17 cellular contexts compared by ENCODE assay signal in genomic region chr2:158745866-158746382, GRCh38. TPM values are rescaled to one million over a fixed set of nuclear protein-coding genes. Genes with fewer than 3 reads are reported as not detected.
DNase-seq lines count a peak whose midpoint lies in the region; ATAC-seq and TF ChIP-seq lines count a peak whose summit lies in the region.
"Had no signal": no experiment of that assay in that cellular context is flagged by ENCODE, and none has a peak within 500 bp of the region (broad histone marks: within the 10 kb centered on the region; RNA-seq: fewer than 3 reads in every experiment).

No MANE protein-coding gene starts in this region.

- H3K27me3 ChIP-seq in neuron (ENCODE audit: insufficient read depth, low read length) = no peaks in the 10 kb centered on the region

- no peak overlapping the region for H3K4me3 Mint-ChIP-seq in chondrocyte (ENCODE audit: unreplicated experiment)
- H3K4me3 Mint-ChIP-seq in T-helper 2 cell treated with Interferon-gamma antibody and Interleukin-4, amounts not matched to agents 5 μg/mL and 100 μg/mL, for 36 hours = no peak overlapping the region
- H3K4me3 Mint-ChIP-seq: CD8-positive, alpha-beta memory T cell; naive thymus-derived CD8-positive, alpha-beta T cell; stimulated activated naive CD8-positive, alpha-beta T cell treated with anti-CD3 and anti-CD28 coated beads, Interleukin-15, Interleukin-2, amounts not matched to agents 100 ng/mL and 50 ng/mL, for 24 hours had no signal

- TF ChIP-seq CTCF in LNCAP (IDR thresholded peaks at IDR 0.05) (peak; percentile 13; the same call in 1 of the 2 replicates), chondrocyte (IDR thresholded peaks at IDR 0.05) (peak; percentile 64)

- no peaks in the 10 kb centered on the region for H3K36me3 ChIP-seq in neuron (ENCODE audit: insufficient read depth, low read length)
- H3K36me3 ChIP-seq: gastroesophageal sphincter had no signal

- no peaks in the 10 kb centered on the region for H3K36me3 Mint-ChIP-seq in chondrocyte (ENCODE audit: low read depth)
- no peaks in the 10 kb centered on the region for H3K36me3 Mint-ChIP-seq in T-helper 2 cell treated with Interferon-gamma antibody and Interleukin-4, amounts not matched to agents 5 μg/mL and 100 μg/mL, for 36 hours (ENCODE audit: low read depth)
- H3K36me3 Mint-ChIP-seq: CD8-positive, alpha-beta memory T cell; naive thymus-derived CD8-positive, alpha-beta T cell had no signal

- H3K4me1 Mint-ChIP-seq in chondrocyte (ENCODE audit: low read depth) = peaks cover 14% of the 10 kb centered on the region
- no peaks in the 10 kb centered on the region for H3K4me1 Mint-ChIP-seq in T-helper 2 cell treated with Interferon-gamma antibody and Interleukin-4, amounts not matched to agents 5 μg/mL and 100 μg/mL, for 36 hours (ENCODE audit: low read depth)
- H3K4me1 Mint-ChIP-seq: CD8-positive, alpha-beta memory T cell had no signal

- H3K27me3 Mint-ChIP-seq in chondrocyte (ENCODE audit: low read depth) = peaks cover 16% of the 10 kb centered on the region
- peaks cover 17% of the 10 kb centered on the region for H3K27me3 Mint-ChIP-seq in T-helper 2 cell treated with Interferon-gamma antibody and Interleukin-4, amounts not matched to agents 5 μg/mL and 100 μg/mL, for 36 hours (ENCODE audit: low read depth)

- no peak overlapping the region for H3K4me3 ChIP-seq in neuron (ENCODE audit: low read length)
- H3K4me3 ChIP-seq: gastroesophageal sphincter had no signal

- peak; percentile 9 for ATAC-seq in GM18907 (IDR thresholded peaks at IDR 0.05; ENCODE audit: unreplicated experiment)
- no peak for ATAC-seq in HG03108 (IDR thresholded peaks at IDR 0.05; ENCODE audit: unreplicated experiment)

- H3K4me1 ChIP-seq in neuron (ENCODE audit: insufficient read depth, low read length) = peaks cover 8% of the 10 kb centered on the region
- H3K4me1 ChIP-seq: gastroesophageal sphincter had no signal

- H3K9me3 ChIP-seq in neuron (ENCODE audit: low read length) = no peaks in the 10 kb centered on the region
- H3K9me3 ChIP-seq: gastroesophageal sphincter had no signal

- no peak overlapping the region for H3K27ac Mint-ChIP-seq in chondrocyte (ENCODE audit: unreplicated experiment)
- H3K27ac Mint-ChIP-seq in T-helper 2 cell treated with Interferon-gamma antibody and Interleukin-4, amounts not matched to agents 5 μg/mL and 100 μg/mL, for 36 hours = no peak overlapping the region
- H3K27ac Mint-ChIP-seq: naive thymus-derived CD8-positive, alpha-beta T cell; stimulated activated naive CD8-positive, alpha-beta T cell treated with anti-CD3 and anti-CD28 coated beads, Interleukin-15, Interleukin-2, amounts not matched to agents 100 ng/mL and 50 ng/mL, for 24 hours had no signal

- no peaks in the 10 kb centered on the region for H3K9me3 Mint-ChIP-seq in chondrocyte (ENCODE audit: low read depth)
- H3K9me3 Mint-ChIP-seq in T-helper 2 cell treated with Interferon-gamma antibody and Interleukin-4, amounts not matched to agents 5 μg/mL and 100 μg/mL, for 36 hours = no peaks in the 10 kb centered on the region
- H3K9me3 Mint-ChIP-seq: naive thymus-derived CD8-positive, alpha-beta T cell; stimulated activated naive CD8-positive, alpha-beta T cell treated with anti-CD3 and anti-CD28 coated beads, Interleukin-15, Interleukin-2, amounts not matched to agents 100 ng/mL and 50 ng/mL, for 24 hours had no signal

- peak overlapping the region; percentile 58 for H2AFZ ChIP-seq in neuron (ENCODE audit: low read depth, low read length)

- DNase-seq in chondrocyte (ENCODE audit: low spot score) = no peak
- no peak for DNase-seq in NCI-H446 (lab: John Stamatoyannopoulos, UW)
- DNase-seq in T-helper 2 cell treated with Interferon-gamma antibody and Interleukin-4, amounts not matched to agents 5 μg/mL and 100 μg/mL, for 36 hours (ENCODE audit: low spot score) = no peak
- no peak for DNase-seq in ecto neural progenitor cell (ENCODE audit: low spot score)
- DNase-seq: GDM1, NCI-H510A had no signal

RNA-seq across cellular contexts. Expression of gene DAPL1, which starts 49.2 kb away (rescaled TPM):
- 0.57 to 1.4 TPM in 2 of 3 replicates, not detected in the other for total RNA-seq in chondrocyte
- total RNA-seq: cardiac septum; CD8-positive, alpha-beta memory T cell; HT1080; naive thymus-derived CD8-positive, alpha-beta T cell; posterior vena cava had no signal
